ENCODE assay signal across 9 cellular contexts in genomic region chr6:31734247-31734702, GRCh38. TPM values are rescaled to one million over a fixed set of nuclear protein-coding genes. Genes with fewer than 3 reads are reported as not detected.
A peak's percentile ranks its signal among the peaks of the same experiment; 100 is the strongest.
DNase-seq lines count a peak whose midpoint lies in the region; ATAC-seq and TF ChIP-seq lines count a peak whose summit lies in the region.
"Had no signal": no experiment of that assay in that cellular context is flagged by ENCODE, and none has a peak within 500 bp of the region (broad histone marks: within the 10 kb centered on the region; RNA-seq: fewer than 3 reads in every experiment).

No MANE protein-coding gene starts in this region.

- H3K27ac Mint-ChIP-seq in brain = peak overlapping the region in 4 of 5 experiments; percentile 94 to 97 (median 95)

- H3K23ac ChIP-seq in mesenchymal stem cell (ENCODE audit: low read length in 2 of 2) = peak overlapping the region in 1 of 2 experiments; percentile 9

- H3K9me3 ChIP-seq in cardiac muscle cell (ENCODE audit: low read depth) (no peaks in the 10 kb centered on the region), mesenchymal stem cell (ENCODE audit: control insufficient read depth, low read length) (no peaks in the 10 kb centered on the region), upper lobe of left lung (no peaks in the 10 kb centered on the region)

- TF ChIP-seq EP300 in upper lobe of left lung (IDR thresholded peaks at IDR 0.05) = no peak

- no peak overlapping the region for H2BK120ac ChIP-seq in mesenchymal stem cell (ENCODE audit: low read depth, low read length)

- H3K27ac ChIP-seq in cardiac muscle cell = peak overlapping the region; percentile 56
- peak overlapping the region; percentile 97 for H3K27ac ChIP-seq in mesenchymal stem cell (ENCODE audit: low read length, poor library complexity, severe bottlenecking)
- peak overlapping the region; percentile 90 to 99 (median 98) for H3K27ac ChIP-seq in upper lobe of left lung

- intact Hi-C loops in left ventricle myocardium superior (cut with micrococcal nuclease) = no loop called here

- H3K4me3 Mint-ChIP-seq in brain = peak overlapping the region; percentile 90 to 98 (median 95)

- H3K4ac ChIP-seq in mesenchymal stem cell (ENCODE audit: low read depth in 1 of 2, low read length in 2 of 2) = peak overlapping the region; percentile 13 to 46

- no peak overlapping the region for H3K14ac ChIP-seq in mesenchymal stem cell (ENCODE audit: low read length in 2 of 2)

- peak overlapping the region; percentile 58 to 85 for H3K18ac ChIP-seq in mesenchymal stem cell (ENCODE audit: low read depth in 1 of 2, low read length in 2 of 2)

- H2BK12ac ChIP-seq in mesenchymal stem cell (ENCODE audit: low read length in 2 of 2) = no peak overlapping the region

- TF ChIP-seq CTCF in cardiac muscle cell (IDR thresholded peaks at IDR 0.05; ENCODE audit: low read depth, low read length) (no peak), brain (conservative IDR thresholded peaks at IDR 0.05) (no peak), upper lobe of left lung (IDR thresholded peaks at IDR 0.05) (no peak)

- peak overlapping the region; percentile 72 for H3K4me2 ChIP-seq in mesenchymal stem cell (ENCODE audit: low read length, poor library complexity, severe bottlenecking)

- peaks cover 29% of the 10 kb centered on the region for H3K36me3 Mint-ChIP-seq in brain

- H3K36me3 ChIP-seq in cardiac muscle cell (peaks cover 24% of the 10 kb centered on the region), mesenchymal stem cell (ENCODE audit: control insufficient read depth in 1 of 2, insufficient read depth in 2 of 2, low read depth in 1 of 2, low read length in 2 of 2) (peaks cover 31 to 41% of the 10 kb centered on the region in 2 experiments), upper lobe of left lung (peaks cover 20 to 40% (median 38%) of the 10 kb centered on the region in 4 donors)

- H2AFZ ChIP-seq in mesenchymal stem cell (ENCODE audit: low read depth, low read length) = no peak overlapping the region

- H4K8ac ChIP-seq in mesenchymal stem cell (ENCODE audit: low read length) = no peak overlapping the region

- ATAC-seq in left ventricle myocardium superior = no peak
- ATAC-seq in upper lobe of left lung (ENCODE audit: low FRiP score in 2 of 2) = no peak

- H2AK5ac ChIP-seq in mesenchymal stem cell (ENCODE audit: low read length, severe bottlenecking) = peak overlapping the region; percentile 51

- peaks cover 24% of the 10 kb centered on the region for H3K27me3 Mint-ChIP-seq in brain

- H3K79me1 ChIP-seq in mesenchymal stem cell (replicated peaks; ENCODE audit: low read length, poor library complexity, severe bottlenecking) = peaks cover 2% of the 10 kb centered on the region

- peaks cover 0 to 2% (median 0%) of the 10 kb centered on the region in 5 experiments for H3K9me3 Mint-ChIP-seq in brain

- no peak overlapping the region for H4K91ac ChIP-seq in mesenchymal stem cell (ENCODE audit: low read length)

- peaks cover 27% of the 10 kb centered on the region for H3K4me1 ChIP-seq in cardiac muscle cell (ENCODE audit: low read depth)
- peaks cover 33% of the 10 kb centered on the region for H3K4me1 ChIP-seq in mesenchymal stem cell (ENCODE audit: control insufficient read depth, insufficient read depth, low read depth, low read length)
- peaks cover 52 to 81% (median 66%) of the 10 kb centered on the region in 4 donors for H3K4me1 ChIP-seq in upper lobe of left lung

- H3K4me3 ChIP-seq in cardiac muscle cell (peak overlapping the region; percentile 61), mesenchymal stem cell (ENCODE audit: insufficient read depth in 1 of 2, low read depth in 1 of 2, low read length in 2 of 2) (peak overlapping the region in 1 of 2 experiments; percentile 100), upper lobe of left lung (peak overlapping the region; percentile 68 to 93 (median 73))

- no peaks in the 10 kb centered on the region for H3K27me3 ChIP-seq in cardiac muscle cell
- no peaks in the 10 kb centered on the region for H3K27me3 ChIP-seq in mesenchymal stem cell (ENCODE audit: control insufficient read depth in 1 of 2, insufficient read depth in 1 of 2, low read length in 2 of 2)
- no peaks in the 10 kb centered on the region for H3K27me3 ChIP-seq in upper lobe of left lung

- H2BK5ac ChIP-seq in mesenchymal stem cell (ENCODE audit: low read depth, low read length, poor library complexity, severe bottlenecking) = peak overlapping the region; percentile 3

- peak overlapping the region; percentile 100 for H3K9ac ChIP-seq in mesenchymal stem cell (ENCODE audit: low read length)

- no peak for TF ChIP-seq POLR2A in upper lobe of left lung (IDR thresholded peaks at IDR 0.05)

- H2BK15ac ChIP-seq in mesenchymal stem cell (ENCODE audit: low read depth, poor library complexity, severe bottlenecking) = no peak overlapping the region

- DNase-seq in cardiac muscle cell (ENCODE audit: low read depth in 1 of 2, low spot score in 1 of 2) (no peak), left ventricle myocardium superior (no peak), mesenchymal stem cell (no peak), upper lobe of left lung (no peak), GDM1 (lab: John Stamatoyannopoulos, UW) (no peak), HuH-7 (ENCODE audit: low spot score) (no peak), NCI-H345 (lab: John Stamatoyannopoulos, UW) (no peak)

- peaks cover 76% of the 10 kb centered on the region for H3K4me1 Mint-ChIP-seq in brain

RNA-seq across cellular contexts. Expression of gene CLIC1, which starts 2.1 kb away (rescaled TPM):
- total RNA-seq in cardiac muscle cell (226 and 274 TPM in 2 replicates), left ventricle myocardium superior (77.4 TPM), upper lobe of left lung (100 to 1,000 TPM; 138 to 497 (median 277) TPM)
- polyA plus RNA-seq in cardiac muscle cell (318 and 326 TPM in 2 replicates), brain (ENCODE audit: insufficient read depth, low read depth, low replicate concordance) (424 TPM)
- 472 TPM for polyA plus RNA-seq in mesenchymal stem cell (2013, experiment 1 of 2)
- polyA plus RNA-seq in mesenchymal stem cell (2013, experiment 2 of 2) = 466 TPM

RNA-seq across cellular contexts. Expression of gene DDAH2, which starts 5.2 kb away (rescaled TPM):
- total RNA-seq in cardiac muscle cell = 134 and 138 TPM in 2 replicates
- polyA plus RNA-seq in cardiac muscle cell = 154 and 170 TPM in 2 replicates
- total RNA-seq in left ventricle myocardium superior = 27.6 TPM
- polyA plus RNA-seq in brain (ENCODE audit: insufficient read depth, low read depth, low replicate concordance) = 284 TPM
- polyA plus RNA-seq in mesenchymal stem cell (2013, experiment 1 of 2) = 52.2 TPM
- 53.8 TPM for polyA plus RNA-seq in mesenchymal stem cell (2013, experiment 2 of 2)
- total RNA-seq in upper lobe of left lung = 100 to 1,000 TPM in 2 of 6 donors, 10 to 100 TPM in 4; 46.6 to 157 (median 83.7) TPM

RNA-seq across cellular contexts. Expression of gene MSH5, which starts 5.5 kb away (rescaled TPM):
- total RNA-seq in cardiac muscle cell = 6.6 and 39.4 TPM in 2 replicates
- polyA plus RNA-seq in cardiac muscle cell = 7.4 and 16.4 TPM in 2 replicates
- total RNA-seq in left ventricle myocardium superior = 1.3 TPM
- 3.1 TPM for polyA plus RNA-seq in brain (ENCODE audit: insufficient read depth, low read depth, low replicate concordance)
- polyA plus RNA-seq in mesenchymal stem cell (2013, experiment 1 of 2) = 8.2 TPM
- polyA plus RNA-seq in mesenchymal stem cell (2013, experiment 2 of 2) = 6.3 TPM
- 10 to 100 TPM in 4 of 6 donors, 1 to 10 TPM in 2; 7.3 to 52.4 (median 13.1) TPM for total RNA-seq in upper lobe of left lung

RNA-seq across cellular contexts. Expression of gene MPIG6B, which starts 11.1 kb away (rescaled TPM):
- total RNA-seq in cardiac muscle cell = not detected in 2 replicates
- not detected in 2 replicates for polyA plus RNA-seq in cardiac muscle cell
- 0.52 TPM for total RNA-seq in left ventricle myocardium superior
- 0.39 TPM for polyA plus RNA-seq in brain (ENCODE audit: insufficient read depth, low read depth, low replicate concordance)
- not detected for polyA plus RNA-seq in mesenchymal stem cell (2013, experiment 1 of 2)
- polyA plus RNA-seq in mesenchymal stem cell (2013, experiment 2 of 2) = not detected
- total RNA-seq in upper lobe of left lung = 1 to 10 TPM in 3 of 6 donors, under 1 TPM in 2, not detected in 1; 0.30 to 4.1 (median 1.2) TPM
- total RNA-seq: HT1080 had no signal

RNA-seq across cellular contexts. Expression of gene LY6G6C, which starts 12.7 kb away (rescaled TPM):
- not detected in 2 replicates for total RNA-seq in cardiac muscle cell
- 0.24 TPM in 1 of 2 replicates, not detected in the other for polyA plus RNA-seq in cardiac muscle cell
- total RNA-seq in left ventricle myocardium superior = not detected
- not detected for polyA plus RNA-seq in brain (ENCODE audit: insufficient read depth, low read depth, low replicate concordance)
- 0.07 TPM for polyA plus RNA-seq in mesenchymal stem cell (2013, experiment 1 of 2)
- polyA plus RNA-seq in mesenchymal stem cell (2013, experiment 2 of 2) = 0.10 TPM
- under 1 TPM in 1 of 6 donors, not detected in 5; 0.23 TPM for total RNA-seq in upper lobe of left lung
- total RNA-seq: HT1080 had no signal
